24 cellular contexts compared by ENCODE assay signal in genomic region chr2:223523541-223523940, GRCh38.
DNase-seq lines count a peak whose midpoint lies in the region; ATAC-seq, FAIRE-seq and TF ChIP-seq lines count a peak whose summit lies in the region.
"Had no signal": no experiment of that assay in that cellular context is flagged by ENCODE, and none has a peak within 500 bp of the region (broad histone marks: within the 10 kb centered on the region; RNA-seq: fewer than 3 reads in every experiment).

No MANE protein-coding gene starts in this region.

- H3K4me1 ChIP-seq in HepG2 (ENCODE audit: insufficient read depth, low read length) = no peaks in the 10 kb centered on the region
- H3K4me1 ChIP-seq: parathyroid adenoma, sigmoid colon had no signal

- CTCF ChIA-PET in HepG2 (lab: Yijun Ruan, JAX; ENCODE audit: low intra/inter-chr PET ratio, low total read pairs) = no interaction called here

- no peak for ATAC-seq in HepG2
- ATAC-seq: activated CD8-positive, alpha-beta T cell treated with anti-CD3 and anti-CD28 coated beads, Interleukin-2, amount 10 ng/mL, durations not matched to agents 7 days and 5 days; activated T-cell treated with anti-CD3 and anti-CD28 coated beads, Interleukin-2, amount 50 U/mL, for 4 hours; naive thymus-derived CD8-positive, alpha-beta T cell had no signal

- POLR2A ChIA-PET in HepG2 (lab: Yijun Ruan, JAX) = no interaction called here

- intact Hi-C loops in HepG2 (cut with micrococcal nuclease; ENCODE audit: unreplicated experiment) = no loop called here
- intact Hi-C loops in lower leg skin (cut with DNase I; ENCODE audit: low total_unique reads) = no loop called here

- H3K4me3 ChIP-seq in HepG2 (replicated peaks in 1 of 3; ENCODE audit: insufficient read depth in 1 of 3, low read depth in 2 of 3, low read length in 3 of 3) = no peak overlapping the region
- H3K4me3 ChIP-seq in lower leg skin (ENCODE audit: low read depth, poor library complexity, severe bottlenecking) = no peak overlapping the region
- H3K4me3 ChIP-seq: heart left ventricle, sigmoid colon, tibial nerve had no signal

- no peak overlapping the region for H3K27ac ChIP-seq in HepG2 (ENCODE audit: extremely low read length, insufficient read depth, low read length)
- H3K27ac ChIP-seq: heart left ventricle, parathyroid adenoma, sigmoid colon, tibial nerve, WERI-Rb-1 had no signal

- no peaks in the 10 kb centered on the region for H3K79me2 ChIP-seq in HepG2 (ENCODE audit: insufficient read depth, low read length)
- H3K79me2 ChIP-seq: parathyroid adenoma had no signal

- no peak for FAIRE-seq in HepG2 (lab: Jason Lieb, UNC)
- FAIRE-seq: GM18507 had no signal

- in situ Hi-C loops in SK-MEL-5 (cut with HindIII; ENCODE audit: low pct_unique_long_range_greater_than_20kb, low sequenced_read_pairs) = no loop called here
- in situ Hi-C loops in HepG2 (cut with HindIII; ENCODE audit: extremely low pct_ligation_motif_present, low pct_unique_long_range_greater_than_20kb) = no loop called here

- DNase-seq in HPDE6-E6E7 (ENCODE audit: extremely low spot score) = peak; percentile 34
- DNase-seq in SK-MEL-5 (ENCODE audit: low read depth, low spot score) = peak; percentile 15
- DNase-seq in fibroblast of gingiva (ENCODE audit: low read depth) = peak; percentile 52
- DNase-seq in renal cortical epithelial cell (ENCODE audit: low read depth) = peak; percentile 69
- no peak for DNase-seq in HepG2 (ENCODE audit: low spot score)
- DNase-seq in lower leg skin (ENCODE audit: low spot score in 2 of 2) = no peak
- DNase-seq in OCI-M1 (lab: John Stamatoyannopoulos, UW) = no peak
- DNase-seq: activated CD8-positive, alpha-beta T cell treated with anti-CD3 and anti-CD28 coated beads, Interleukin-2, amount 10 ng/mL, durations not matched to agents 7 days and 5 days; activated T-cell treated with anti-CD3 and anti-CD28 coated beads, Interleukin-2, amount 50 U/mL, for 4 hours; AML-193; heart left ventricle; KG1; naive thymus-derived CD8-positive, alpha-beta T cell; NCI-H1105; NCI-H2107; NCI-H524 treated with DMSO at 0.1 percent for 48 hours; SHP77; sigmoid colon; stimulated activated CD4-positive, alpha-beta T cell treated with anti-CD3 and anti-CD28 coated beads, Interleukin-1b, Interleukin-23, amount 100 ng/mL, for 48 hours; stimulated activated naive CD4-positive, alpha-beta T cell treated with Interleukin-2 at 50 U/mL for 16 hours; WERI-Rb-1 had no signal

- TF ChIP-seq EP300 in HepG2 (IDR thresholded peaks at IDR 0.05; ENCODE audit: low read depth in 2 of 2, low read length in 2 of 2) (no peak), HepG2 (CRISPR knock-in tag; IDR thresholded peaks at IDR 0.05; ENCODE audit: borderline replicate concordance) (no peak)

- no peaks in the 10 kb centered on the region for H3K36me3 ChIP-seq in HepG2 (replicated peaks in 1 of 2; ENCODE audit: control insufficient read depth in 1 of 2, insufficient read depth in 2 of 2, low read length in 2 of 2)
- H3K36me3 ChIP-seq: heart left ventricle, sigmoid colon, tibial nerve, WERI-Rb-1 had no signal

- no peaks in the 10 kb centered on the region for H3K9me3 ChIP-seq in HepG2 (ENCODE audit: low read length)
- H3K9me3 ChIP-seq: heart left ventricle, sigmoid colon, tibial nerve had no signal

- no peak overlapping the region for H3K4me2 ChIP-seq in HepG2 (ENCODE audit: low read depth, low read length)

- TF ChIP-seq RAD21 in HepG2 (CRISPR knock-in tag; IDR thresholded peaks at IDR 0.05) = no peak

- no peak overlapping the region for H3K9ac ChIP-seq in HepG2 (ENCODE audit: insufficient read depth, low read depth, low read length)
- H3K9ac ChIP-seq: parathyroid adenoma had no signal

- TF ChIP-seq POLR2A in HepG2 (IDR thresholded peaks at IDR 0.05; ENCODE audit: insufficient read depth in 1 of 2, low read depth in 2 of 2, low read length in 2 of 2) (no peak), lower leg skin (IDR thresholded peaks at IDR 0.05) (no peak)

- TF ChIP-seq CTCF in HepG2 (CRISPR knock-in tag; IDR thresholded peaks at IDR 0.05) (no peak), lower leg skin (IDR thresholded peaks at IDR 0.05) (no peak)

- WGBS in HepG2 (ENCODE audit: low lambda C conversion rate) = 41% methylated on average over 2 of the region's 2 CpGs
- WGBS in lower leg skin, 2 donors = 40% methylated on average over 2 of the region's 2 CpGs

- no peaks in the 10 kb centered on the region for H3K27me3 ChIP-seq in HepG2 (ENCODE audit: control insufficient read depth in 1 of 2, insufficient read depth in 2 of 2, low read length in 2 of 2)
- H3K27me3 ChIP-seq: heart left ventricle, sigmoid colon, tibial nerve had no signal

- no TSS peak for BruUV-seq in HepG2 (replicated peaks; lab: Mats Ljungman, UMichigan)

- no peak overlapping the region for H2AFZ ChIP-seq in HepG2 (ENCODE audit: low read length)
- H2AFZ ChIP-seq: parathyroid adenoma had no signal

- no peaks in the 10 kb centered on the region for H4K20me1 ChIP-seq in HepG2 (ENCODE audit: insufficient read depth, low read length)

TF ChIP-seq in HepG2, 621 proteins besides CTCF, POLR2A, EP300 and RAD21:
- no peak for TF ChIP-seq MIXL1 (CRISPR knock-in tag; IDR thresholded peaks at IDR 0.05)

Comparison
In these comparisons a context has a peak if more than half of its experiments do, and no peak if none do; other contexts are left out.
1. DNase-seq: peak in HPDE6-E6E7 (single experiment), SK-MEL-5 (single experiment), fibroblast of gingiva (single experiment) and renal cortical epithelial cell (single experiment); none in HepG2 (single experiment), lower leg skin (0 of 2) and OCI-M1 (single experiment).